ENCODE assay signal across 11 cellular contexts in the genomic region with DNA sequence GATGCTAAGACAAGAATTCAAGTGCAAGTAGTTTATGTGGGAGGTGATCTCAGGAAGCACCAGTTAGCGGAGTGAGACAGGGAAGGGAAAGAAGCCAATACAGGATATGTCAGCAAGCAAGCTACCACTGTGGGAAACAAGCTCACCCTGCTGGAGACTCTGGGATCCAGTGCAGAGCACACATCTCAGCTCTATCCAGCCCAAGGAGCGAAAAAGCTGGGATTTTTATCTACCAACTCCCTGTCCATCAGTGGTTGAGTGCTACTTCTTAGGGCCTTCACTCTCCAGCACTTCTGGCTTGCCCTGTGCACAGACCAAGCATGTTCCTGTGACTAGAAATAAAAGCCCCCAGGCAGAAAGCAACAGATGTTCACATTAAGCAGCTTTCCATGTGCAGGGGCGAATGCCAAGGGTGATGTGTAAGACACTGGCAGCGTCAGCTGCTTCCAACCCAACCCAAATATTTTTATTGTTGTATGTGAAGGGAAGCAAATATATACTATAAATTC. TPM values are rescaled to one million over a fixed set of nuclear protein-coding genes. Genes with fewer than 3 reads are reported as not detected.
DNase-seq lines count a peak whose midpoint lies in the region; ATAC-seq and TF ChIP-seq lines count a peak whose summit lies in the region.
"Had no signal": no experiment of that assay in that cellular context is flagged by ENCODE, and none has a peak within 500 bp of the region (broad histone marks: within the 10 kb centered on the region; RNA-seq: fewer than 3 reads in every experiment).

No MANE protein-coding gene starts in this region.

- H3K27ac ChIP-seq in aorta (ENCODE audit: low read depth in 1 of 2, low read length in 2 of 2) (peak overlapping the region in 1 of 2 donors; percentile 59), body of pancreas (no peak overlapping the region)
- H3K27ac ChIP-seq: upper lobe of left lung had no signal

- peaks cover 2% of the 10 kb centered on the region for H3K36me3 Mint-ChIP-seq in osteocyte (ENCODE audit: unreplicated experiment)

- peaks cover 3% of the 10 kb centered on the region for H3K9me3 Mint-ChIP-seq in osteocyte (ENCODE audit: unreplicated experiment)

- TF ChIP-seq CTCF in osteocyte (IDR thresholded peaks at IDR 0.05) (peak; percentile 56), body of pancreas (IDR thresholded peaks at IDR 0.05) (peak in 1 of 7 experiments; percentile 10)

- H3K4me3 ChIP-seq in aorta (ENCODE audit: low read length in 2 of 2) (no peak overlapping the region), body of pancreas (no peak overlapping the region)
- H3K4me3 ChIP-seq: upper lobe of left lung had no signal

- H3K27me3 ChIP-seq in aorta (ENCODE audit: control insufficient read depth in 1 of 2, insufficient read depth in 2 of 2, low read length in 1 of 2) (no peaks in the 10 kb centered on the region), body of pancreas (no peaks in the 10 kb centered on the region)
- H3K27me3 ChIP-seq: upper lobe of left lung had no signal

- DNase-seq in GM03348 (ENCODE audit: low spot score) (peak; percentile 82), NCI-H82 treated with DMSO at 0.1 percent for 48 hours (lab: John Stamatoyannopoulos, UW; ENCODE audit: unreplicated experiment) (peak; percentile 73), osteocyte (ENCODE audit: extremely low spot score, unreplicated experiment) (no peak), aorta (no peak), HEK293T (ENCODE audit: extremely low spot score) (no peak), body of pancreas (no peak)
- DNase-seq: activated CD4-positive, alpha-beta T cell treated with anti-CD3 and anti-CD28 coated beads, Interleukin-2, amount 50 U/mL, for 1 hour; upper lobe of left lung had no signal

- intact Hi-C loops in aorta (cut with DNase I) (no loop called here), body of pancreas (cut with DNase I) (no loop called here)

- 5 to 10% methylated on average over 4 of the region's 4 CpGs for whole genome bisulfite sequencing in aorta, 2 donors
- WGBS in body of pancreas, 2 donors, result 75 to 79% methylated on average over 4 of the region's 4 CpGs

- peaks cover 26% of the 10 kb centered on the region for H3K27me3 Mint-ChIP-seq in osteocyte (ENCODE audit: unreplicated experiment)

- peak overlapping the region; percentile 36 for H3K27ac Mint-ChIP-seq in osteocyte (ENCODE audit: unreplicated experiment)
- H3K27ac Mint-ChIP-seq: memory B cell had no signal

- H3K4me3 Mint-ChIP-seq in osteocyte (ENCODE audit: unreplicated experiment), result no peak overlapping the region
- H3K4me3 Mint-ChIP-seq: memory B cell had no signal

- H3K4me1 ChIP-seq in aorta (ENCODE audit: control insufficient read depth in 1 of 2, insufficient read depth in 2 of 2, low read length in 2 of 2) (no peaks in the 10 kb centered on the region), body of pancreas (no peaks in the 10 kb centered on the region)

- CTCF ChIA-PET in HEK293T (lab: Yijun Ruan, JAX), result interaction anchor here (1.0 kb wide), 1 partner anchor 15 kb away, joined by 3 read pairs; no protein-coding TSS in a partner anchor

- POLR2A ChIA-PET in HEK293T (lab: Yijun Ruan, JAX), result no interaction called here

- H3K4me1 Mint-ChIP-seq in osteocyte (ENCODE audit: unreplicated experiment), result peaks cover 28% of the 10 kb centered on the region
- H3K4me1 Mint-ChIP-seq: memory B cell had no signal

- H3K9me3 ChIP-seq in aorta (ENCODE audit: control insufficient read depth, low read length), result no peaks in the 10 kb centered on the region
- H3K9me3 ChIP-seq in body of pancreas, result peaks cover 0 to 4% (median 0%) of the 10 kb centered on the region in 3 donors
- H3K9me3 ChIP-seq: upper lobe of left lung had no signal

- peak; percentile 56 for ATAC-seq in esophagus mucosa
- ATAC-seq in aorta (ENCODE audit: low FRiP score), result no peak
- no peak for ATAC-seq in HG03139 (IDR thresholded peaks at IDR 0.05; ENCODE audit: unreplicated experiment)
- ATAC-seq in body of pancreas, result no peak

- TF ChIP-seq POLR2A in body of pancreas (IDR thresholded peaks at IDR 0.05), result no peak

- H3K36me3 ChIP-seq in aorta (ENCODE audit: control insufficient read depth in 1 of 2, insufficient read depth in 2 of 2, low read length in 1 of 2) (no peaks in the 10 kb centered on the region), body of pancreas (replicated peaks in 1 of 2; ENCODE audit: insufficient read depth in 1 of 2, low read depth in 2 of 2) (no peaks in the 10 kb centered on the region)
- H3K36me3 ChIP-seq: upper lobe of left lung had no signal

TF ChIP-seq in HEK293T, 16 proteins besides CTCF, POLR2A, EP300 and RAD21:
- TF ChIP-seq HDGF (IDR thresholded peaks at IDR 0.05; ENCODE audit: borderline replicate concordance) (no peak), SP1 (IDR thresholded peaks at IDR 0.05) (no peak), ZNF384 (IDR thresholded peaks at IDR 0.05) (no peak), ELF4 (IDR thresholded peaks at IDR 0.05) (no peak), FOXA1 (IDR thresholded peaks at IDR 0.05) (no peak), TARDBP (IDR thresholded peaks at IDR 0.05) (no peak), L3MBTL2 (conservative IDR thresholded peaks at IDR 0.05) (no peak), SUZ12 (IDR thresholded peaks at IDR 0.05) (no peak), LEF1 (IDR thresholded peaks at IDR 0.05; ENCODE audit: borderline replicate concordance) (no peak), BHLHE40 (IDR thresholded peaks at IDR 0.05; ENCODE audit: borderline replicate concordance) (no peak), NFRKB (IDR thresholded peaks at IDR 0.05) (no peak), FOXK2 (IDR thresholded peaks at IDR 0.05) (no peak), PKNOX1 (IDR thresholded peaks at IDR 0.05) (no peak), FOXM1 (IDR thresholded peaks at IDR 0.05; ENCODE audit: borderline replicate concordance) (no peak), ARNT (IDR thresholded peaks at IDR 0.05) (no peak), CTBP1 (IDR thresholded peaks at IDR 0.05; ENCODE audit: borderline replicate concordance) (no peak)

RNA-seq across cellular contexts. Expression of gene RNF24, which starts 10.8 kb away (rescaled TPM):
- total RNA-seq in esophagus mucosa, result 8.3 TPM
- total RNA-seq in osteocyte, result 17.5 and 18.5 TPM in 2 replicates
- 10 to 100 TPM; 44.5 to 57.6 TPM for total RNA-seq in aorta
- 10 to 100 TPM in 1 of 2 donors, 1 to 10 TPM in 1; 4.1 to 14.8 TPM for polyA plus RNA-seq in aorta
- 1 to 10 TPM; 3.6 to 6.0 TPM for total RNA-seq in body of pancreas

Comparison
In these comparisons a context has a peak if more than half of its experiments do, and no peak if none do; other contexts are left out.
1. DNase-seq: peak in GM03348 (single experiment) and NCI-H82 treated with DMSO at 0.1 percent for 48 hours (single experiment); none in osteocyte (single experiment), aorta (0 of 2), HEK293T (single experiment) and body of pancreas (0 of 4).